In the genomic region with DNA sequence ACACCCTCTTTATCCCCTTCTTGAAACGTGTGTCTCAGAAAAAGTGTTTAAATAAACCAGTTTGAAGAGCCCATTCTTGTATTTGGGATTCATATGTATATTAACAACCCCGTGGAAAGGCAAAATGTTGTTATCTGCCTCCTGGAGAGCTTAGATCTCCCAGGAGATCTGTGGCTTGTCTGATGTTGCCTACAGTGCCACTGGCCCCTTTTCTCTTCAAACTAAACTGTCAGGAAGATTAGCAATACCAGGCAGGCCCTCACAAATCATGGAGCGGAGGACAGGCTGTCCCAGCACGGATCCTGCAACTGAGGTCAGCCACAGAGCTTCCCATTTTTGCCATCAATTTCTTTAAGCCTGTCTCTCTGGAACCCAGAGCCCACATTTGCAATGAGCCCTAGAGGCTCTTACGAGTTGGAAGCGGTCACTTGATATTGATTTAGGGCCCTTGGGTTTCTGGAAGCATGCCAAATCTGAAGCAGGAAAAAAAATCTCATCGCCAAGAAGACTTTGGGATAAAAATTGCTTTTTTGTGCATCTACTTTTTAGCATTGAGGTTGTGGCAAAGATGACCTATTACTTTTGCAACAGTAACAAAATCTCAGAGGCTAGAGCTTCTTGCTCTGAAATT, we compare ENCODE assay signal across 21 cellular contexts.
DNase-seq lines count a peak whose midpoint lies in the region; ATAC-seq and TF ChIP-seq lines count a peak whose summit lies in the region.
"Had no signal": no experiment of that assay in that cellular context is flagged by ENCODE, and none has a peak within 500 bp of the region (broad histone marks: within the 10 kb centered on the region; RNA-seq: fewer than 3 reads in every experiment).

No MANE protein-coding gene starts in this region.

- TF ChIP-seq EP300 in SK-N-SH (IDR thresholded peaks at IDR 0.05; ENCODE audit: borderline replicate concordance in 1 of 2, low read depth in 1 of 2, low read length in 1 of 2), result no peak

- H3K4me1 ChIP-seq in SK-N-SH (ENCODE audit: control insufficient read depth in 1 of 2, insufficient read depth in 2 of 2, low read depth in 1 of 2, low read length in 1 of 2), result peaks cover 0 to 8% of the 10 kb centered on the region in 2 experiments; a peak in 2 of 4 replicates
- peaks cover 46% of the 10 kb centered on the region for H3K4me1 ChIP-seq in vagina

- POLR2A ChIA-PET in SK-N-SH (lab: Yijun Ruan, JAX), result no interaction called here

- H3K79me2 ChIP-seq in SK-N-SH (ENCODE audit: insufficient read depth), result no peaks in the 10 kb centered on the region

- H2AFZ ChIP-seq in SK-N-SH (ENCODE audit: low read depth), result no peak overlapping the region

- no peaks in the 10 kb centered on the region for H4K20me1 ChIP-seq in SK-N-SH (ENCODE audit: insufficient read depth)

- H3K27ac ChIP-seq in SK-N-SH (ENCODE audit: low read depth in 2 of 2, low read length in 1 of 2) (no peak overlapping the region), epithelial cell of prostate (peak overlapping the region; percentile 100), vagina (peak overlapping the region; percentile 31)
- H3K27ac ChIP-seq: SJSA1 had no signal

- no peak for TF ChIP-seq POLR2A in vagina (IDR thresholded peaks at IDR 0.05)

- H3K27me3 ChIP-seq in SK-N-SH (ENCODE audit: insufficient read depth) (no peaks in the 10 kb centered on the region), vagina (no peaks in the 10 kb centered on the region)
- H3K27me3 ChIP-seq: dorsolateral prefrontal cortex, MG63, SJSA1, stomach had no signal

- no peaks in the 10 kb centered on the region for H3K9me2 ChIP-seq in SK-N-SH

- TF ChIP-seq CTCF in SK-N-SH (IDR thresholded peaks at IDR 0.05) (no peak), vagina (IDR thresholded peaks at IDR 0.05) (no peak)

- no peak overlapping the region for H3K4me2 ChIP-seq in SK-N-SH

- H3K36me3 ChIP-seq in SK-N-SH (replicated peaks in 1 of 2; ENCODE audit: control insufficient read depth in 1 of 2, insufficient read depth in 2 of 2, low read length in 1 of 2) (no peaks in the 10 kb centered on the region), vagina (no peaks in the 10 kb centered on the region)
- H3K36me3 ChIP-seq: MG63, SJSA1, stomach had no signal

- WGBS in SK-N-SH (ENCODE audit: low lambda C conversion rate), result 48% methylated on average over 7 of the region's 7 CpGs

- no peak for ATAC-seq in SK-N-SH treated with all-trans-retinoic acid at 6 μM for 48 hours
- ATAC-seq in HG02798 (IDR thresholded peaks at IDR 0.05; ENCODE audit: poor library complexity, unreplicated experiment), result no peak
- ATAC-seq: activated CD4-positive, alpha-beta T cell treated with anti-CD3 and anti-CD28 coated beads for 36 hours; GM12878 had no signal

- H3K9me3 ChIP-seq in SK-N-SH (no peaks in the 10 kb centered on the region), vagina (no peaks in the 10 kb centered on the region)
- H3K9me3 ChIP-seq: Caco-2, MG63, SJSA1, stomach had no signal

- DNase-seq in SK-N-SH (peak; percentile 19), NCI-H510A treated with DMSO at 0.1 percent for 48 hours (lab: John Stamatoyannopoulos, UW) (peak; percentile 67), epithelial cell of prostate (ENCODE audit: low read depth, low spot score) (no peak), vagina (ENCODE audit: extremely low spot score in 2 of 2) (no peak), globus pallidus (ENCODE audit: low spot score) (no peak), NCI-H446 treated with DMSO at 0.1 percent for 48 hours (lab: John Stamatoyannopoulos, UW) (no peak)
- DNase-seq: activated CD4-positive, alpha-beta T cell treated with anti-CD3 and anti-CD28 coated beads for 36 hours; activated naive CD4-positive, alpha-beta T cell; Caco-2; dorsolateral prefrontal cortex; islet precursor cell; NCI-H2171; retina; stimulated activated CD4-positive, alpha-beta T cell treated with anti-CD3 and anti-CD28 coated beads, Interleukin-15, amount 100 ng/mL, for 24 hours; T1000 had no signal

- CTCF ChIA-PET in SK-N-SH (lab: Yijun Ruan, JAX), result no interaction called here

- no peak for TF ChIP-seq RAD21 in SK-N-SH (IDR thresholded peaks at IDR 0.05; ENCODE audit: low read length)

- H3K4me3 ChIP-seq in SK-N-SH (ENCODE audit: low read depth in 2 of 2, low read length in 1 of 2), result no peak overlapping the region
- no peak overlapping the region for H3K4me3 ChIP-seq in vagina
- H3K4me3 ChIP-seq: dorsolateral prefrontal cortex, GM12878, MG63, SJSA1, stomach had no signal

- no peak overlapping the region for H3K9ac ChIP-seq in SK-N-SH

- no peaks in the 10 kb centered on the region for H3F3A ChIP-seq in SK-N-SH (replicated peaks; ENCODE audit: insufficient read depth)

- intact Hi-C loops in vagina (cut with DNase I), result no loop called here

TF ChIP-seq in SK-N-SH, 30 proteins besides CTCF, POLR2A, EP300 and RAD21:
- TF ChIP-seq GABPA (IDR thresholded peaks at IDR 0.05; ENCODE audit: low read depth) (no peak), RCOR1 (IDR thresholded peaks at IDR 0.05; ENCODE audit: low read length) (no peak), ELF1 (IDR thresholded peaks at IDR 0.05) (no peak), MXI1 (IDR thresholded peaks at IDR 0.05; ENCODE audit: low read depth, low read length) (no peak), NFIC (IDR thresholded peaks at IDR 0.05; ENCODE audit: borderline replicate concordance) (no peak), TAF1 (IDR thresholded peaks at IDR 0.05; ENCODE audit: borderline replicate concordance, low read depth, low read length) (no peak), FOXM1 (IDR thresholded peaks at IDR 0.05; ENCODE audit: low read depth) (no peak)
- TF ChIP-seq, protein P1, sequence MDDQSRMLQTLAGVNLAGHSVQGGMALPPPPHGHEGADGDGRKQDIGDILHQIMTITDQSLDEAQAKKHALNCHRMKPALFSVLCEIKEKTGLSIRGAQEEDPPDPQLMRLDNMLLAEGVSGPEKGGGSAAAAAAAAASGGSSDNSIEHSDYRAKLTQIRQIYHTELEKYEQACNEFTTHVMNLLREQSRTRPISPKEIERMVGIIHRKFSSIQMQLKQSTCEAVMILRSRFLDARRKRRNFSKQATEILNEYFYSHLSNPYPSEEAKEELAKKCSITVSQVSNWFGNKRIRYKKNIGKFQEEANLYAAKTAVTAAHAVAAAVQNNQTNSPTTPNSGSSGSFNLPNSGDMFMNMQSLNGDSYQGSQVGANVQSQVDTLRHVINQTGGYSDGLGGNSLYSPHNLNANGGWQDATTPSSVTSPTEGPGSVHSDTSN (IDR thresholded peaks at IDR 0.05), result no peak
TF ChIP-seq in SK-N-SH: peak in this region for 0.

TF ChIP-seq in SK-N-SH treated with all-trans-retinoic acid at 6 μM for 48 hours, 23 proteins besides CTCF, POLR2A, EP300 and RAD21 (continues in another document):
- TF ChIP-seq ZFP30 (CRISPR knock-in tag; IDR thresholded peaks at IDR 0.05) (no peak), ZNF70 (CRISPR knock-in tag; IDR thresholded peaks at IDR 0.05) (no peak), SNAI2 (CRISPR knock-in tag; IDR thresholded peaks at IDR 0.05) (no peak), ESRRG (CRISPR knock-in tag; IDR thresholded peaks at IDR 0.05) (no peak), ZFP3 (CRISPR knock-in tag; IDR thresholded peaks at IDR 0.05) (no peak), CSDC2 (CRISPR knock-in tag; IDR thresholded peaks at IDR 0.05) (no peak), TCF4 (CRISPR knock-in tag; IDR thresholded peaks at IDR 0.05; ENCODE audit: borderline replicate concordance) (no peak), CREB5 (CRISPR knock-in tag; IDR thresholded peaks at IDR 0.05; ENCODE audit: low read depth) (no peak), PATZ1 (CRISPR knock-in tag; IDR thresholded peaks at IDR 0.05; ENCODE audit: borderline replicate concordance) (no peak), OSR1 (CRISPR knock-in tag; IDR thresholded peaks at IDR 0.05) (no peak), ZNF8 (CRISPR knock-in tag; IDR thresholded peaks at IDR 0.05) (no peak), BACH2 (CRISPR knock-in tag; IDR thresholded peaks at IDR 0.05; ENCODE audit: borderline replicate concordance) (no peak), PPARA (CRISPR knock-in tag; IDR thresholded peaks at IDR 0.05; ENCODE audit: borderline replicate concordance) (no peak), GLIS3 (CRISPR knock-in tag; IDR thresholded peaks at IDR 0.05) (no peak), ISL1 (CRISPR knock-in tag; IDR thresholded peaks at IDR 0.05) (no peak), ARNTL (CRISPR knock-in tag; IDR thresholded peaks at IDR 0.05; ENCODE audit: borderline replicate concordance, low read depth) (no peak)

Comparison
In these comparisons a context has a peak if more than half of its experiments do, and no peak if none do; other contexts are left out.
1. DNase-seq: peak in SK-N-SH (single experiment) and NCI-H510A treated with DMSO at 0.1 percent for 48 hours (single experiment); none in epithelial cell of prostate (single experiment), vagina (0 of 2), globus pallidus (single experiment) and NCI-H446 treated with DMSO at 0.1 percent for 48 hours (single experiment).
2. H3K27ac ChIP-seq: peak in epithelial cell of prostate (single experiment) and vagina (single experiment); none in SK-N-SH (0 of 2).